ENCODE assay signal across 14 cellular contexts in the genomic region with DNA sequence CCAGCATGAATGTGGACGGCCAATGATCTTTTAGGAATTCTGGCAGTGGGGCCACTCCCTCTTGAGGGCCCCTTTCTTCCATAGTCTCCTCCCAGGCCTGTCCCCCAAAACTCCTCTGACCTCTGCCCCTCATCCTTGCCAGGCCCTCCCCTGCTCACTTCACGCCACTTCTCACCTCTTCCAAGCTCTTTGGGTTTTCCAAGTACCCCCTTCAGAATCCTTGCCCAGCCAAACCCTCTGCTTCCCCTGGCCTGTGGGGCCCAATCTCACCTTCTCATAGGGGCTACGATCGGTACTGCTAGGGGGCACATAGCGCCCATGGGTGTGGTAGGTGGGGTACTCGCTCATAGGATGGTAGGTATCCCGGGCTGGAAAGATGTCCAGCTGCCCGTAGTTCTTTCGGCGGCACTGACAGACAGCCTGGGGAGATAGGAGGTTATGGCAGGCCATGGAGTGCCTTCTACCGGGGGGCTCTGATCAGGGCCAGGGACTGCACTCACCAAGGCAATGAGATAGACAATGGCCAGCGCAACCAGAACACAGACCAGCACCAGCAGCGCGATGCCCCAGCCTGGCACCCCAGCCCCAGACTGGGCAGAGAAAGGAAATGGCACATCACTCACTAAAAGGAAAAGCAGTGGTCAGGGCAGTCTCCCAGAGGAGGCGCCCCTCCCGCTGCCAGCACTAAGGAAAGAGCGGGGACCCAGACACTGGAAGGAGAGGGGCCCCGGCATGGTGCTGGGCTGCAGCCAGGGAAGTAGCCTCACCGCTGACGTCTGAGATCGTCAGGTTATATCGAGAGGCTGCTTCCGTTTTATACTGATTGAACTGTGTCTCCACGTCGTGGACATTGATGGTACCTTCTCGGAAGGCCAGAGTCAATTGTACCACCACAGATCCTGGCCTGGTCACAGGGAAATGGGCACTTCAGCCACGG. TPM values are rescaled to one million over a fixed set of nuclear protein-coding genes. Genes with fewer than 3 reads are reported as not detected.
DNase-seq lines count a peak whose midpoint lies in the region; ATAC-seq and TF ChIP-seq lines count a peak whose summit lies in the region.
"Had no signal": no experiment of that assay in that cellular context is flagged by ENCODE, and none has a peak within 500 bp of the region (broad histone marks: within the 10 kb centered on the region; RNA-seq: fewer than 3 reads in every experiment).

No MANE protein-coding gene starts in this region.

- H3K36me3 ChIP-seq in lower lobe of right lung, result no peaks in the 10 kb centered on the region

- peaks cover 9% of the 10 kb centered on the region for H3K4me1 Mint-ChIP-seq in activated naive CD8-positive, alpha-beta T cell treated with anti-CD3 and anti-CD28 coated beads, Interleukin-2, amount 10 ng/mL, durations not matched to agents 7 days and 5 days
- peaks cover 8% of the 10 kb centered on the region for H3K4me1 Mint-ChIP-seq in activated naive CD8-positive, alpha-beta T cell treated with anti-CD3 and anti-CD28 coated beads for 36 hours
- peaks cover 7% of the 10 kb centered on the region for H3K4me1 Mint-ChIP-seq in activated naive CD8-positive, alpha-beta T cell treated with anti-CD3 and anti-CD28 coated beads, Interleukin-2, amount 50 U/mL, for 24 hours
- peaks cover 13% of the 10 kb centered on the region for H3K4me1 Mint-ChIP-seq in type B pancreatic cell (ENCODE audit: unreplicated experiment)

- ATAC-seq in activated naive CD8-positive, alpha-beta T cell treated with anti-CD3 and anti-CD28 coated beads, Interleukin-2, amount 10 ng/mL, durations not matched to agents 7 days and 5 days (ENCODE audit: low read depth), result no peak
- ATAC-seq in activated naive CD8-positive, alpha-beta T cell treated with anti-CD3 and anti-CD28 coated beads, Interleukin-2, amount 50 U/mL, for 24 hours, result peak; percentile 12
- ATAC-seq in lower lobe of right lung, result peak; percentile 10 to 27

- no peaks in the 10 kb centered on the region for H3K27me3 ChIP-seq in lower lobe of right lung (ENCODE audit: low read depth)
- H3K27me3 ChIP-seq: esophagus muscularis mucosa had no signal

- no peak overlapping the region for H3K4me3 Mint-ChIP-seq in activated naive CD8-positive, alpha-beta T cell treated with anti-CD3 and anti-CD28 coated beads, Interleukin-2, amount 10 ng/mL, durations not matched to agents 7 days and 5 days
- no peak overlapping the region for H3K4me3 Mint-ChIP-seq in activated naive CD8-positive, alpha-beta T cell treated with anti-CD3 and anti-CD28 coated beads for 36 hours
- H3K4me3 Mint-ChIP-seq in activated naive CD8-positive, alpha-beta T cell treated with anti-CD3 and anti-CD28 coated beads, Interleukin-2, amount 50 U/mL, for 24 hours, result no peak overlapping the region
- no peak overlapping the region for H3K4me3 Mint-ChIP-seq in type B pancreatic cell
- H3K4me3 Mint-ChIP-seq: HFFc6 had no signal

- H3K9me3 ChIP-seq in lower lobe of right lung, result no peaks in the 10 kb centered on the region
- H3K9me3 ChIP-seq: esophagus muscularis mucosa had no signal

- H3K4me1 ChIP-seq in lower lobe of right lung, result peaks cover 17% of the 10 kb centered on the region

- TF ChIP-seq CTCF in lower lobe of right lung (IDR thresholded peaks at IDR 0.05) (no peak), type B pancreatic cell (conservative IDR thresholded peaks at IDR 0.05) (no peak)

- peak overlapping the region; percentile 38 for H3K4me3 ChIP-seq in lower lobe of right lung
- H3K4me3 ChIP-seq: esophagus muscularis mucosa had no signal

- intact Hi-C loops in lower lobe of right lung (cut with DNase I), result no loop called here

- H3K27ac ChIP-seq in lower lobe of right lung (peak overlapping the region; percentile 68), substantia nigra (ENCODE audit: low read depth, low read length, poor library complexity, severe bottlenecking) (no peak overlapping the region)
- H3K27ac ChIP-seq: esophagus muscularis mucosa, VCaP had no signal

- H3K9me3 Mint-ChIP-seq in activated naive CD8-positive, alpha-beta T cell treated with anti-CD3 and anti-CD28 coated beads, Interleukin-2, amount 10 ng/mL, durations not matched to agents 7 days and 5 days, result no peaks in the 10 kb centered on the region
- H3K9me3 Mint-ChIP-seq in activated naive CD8-positive, alpha-beta T cell treated with anti-CD3 and anti-CD28 coated beads for 36 hours, result no peaks in the 10 kb centered on the region
- H3K9me3 Mint-ChIP-seq in activated naive CD8-positive, alpha-beta T cell treated with anti-CD3 and anti-CD28 coated beads, Interleukin-2, amount 50 U/mL, for 24 hours, result no peaks in the 10 kb centered on the region
- no peaks in the 10 kb centered on the region for H3K9me3 Mint-ChIP-seq in type B pancreatic cell
- H3K9me3 Mint-ChIP-seq: HFFc6 had no signal

- H3K27ac Mint-ChIP-seq in activated naive CD8-positive, alpha-beta T cell treated with anti-CD3 and anti-CD28 coated beads, Interleukin-2, amount 10 ng/mL, durations not matched to agents 7 days and 5 days, result peak overlapping the region; percentile 3
- no peak overlapping the region for H3K27ac Mint-ChIP-seq in activated naive CD8-positive, alpha-beta T cell treated with anti-CD3 and anti-CD28 coated beads for 36 hours
- H3K27ac Mint-ChIP-seq in activated naive CD8-positive, alpha-beta T cell treated with anti-CD3 and anti-CD28 coated beads, Interleukin-2, amount 50 U/mL, for 24 hours, result no peak overlapping the region
- H3K27ac Mint-ChIP-seq in type B pancreatic cell, result peak overlapping the region; percentile 86

- peaks cover 9% of the 10 kb centered on the region for H3K36me3 Mint-ChIP-seq in activated naive CD8-positive, alpha-beta T cell treated with anti-CD3 and anti-CD28 coated beads, Interleukin-2, amount 10 ng/mL, durations not matched to agents 7 days and 5 days
- H3K36me3 Mint-ChIP-seq in activated naive CD8-positive, alpha-beta T cell treated with anti-CD3 and anti-CD28 coated beads for 36 hours, result peaks cover 3% of the 10 kb centered on the region
- peaks cover 2% of the 10 kb centered on the region for H3K36me3 Mint-ChIP-seq in activated naive CD8-positive, alpha-beta T cell treated with anti-CD3 and anti-CD28 coated beads, Interleukin-2, amount 50 U/mL, for 24 hours (ENCODE audit: low read depth)
- no peaks in the 10 kb centered on the region for H3K36me3 Mint-ChIP-seq in type B pancreatic cell

- no peak for DNase-seq in activated naive CD8-positive, alpha-beta T cell treated with anti-CD3 and anti-CD28 coated beads, Interleukin-2, amount 10 ng/mL, durations not matched to agents 7 days and 5 days
- no peak for DNase-seq in activated naive CD8-positive, alpha-beta T cell treated with anti-CD3 and anti-CD28 coated beads for 36 hours
- no peak for DNase-seq in activated naive CD8-positive, alpha-beta T cell treated with anti-CD3 and anti-CD28 coated beads, Interleukin-2, amount 50 U/mL, for 24 hours
- DNase-seq in lower lobe of right lung, result peak; percentile 53
- no peak for DNase-seq in type B pancreatic cell (ENCODE audit: extremely low spot score, unreplicated experiment)
- no peak for DNase-seq in substantia nigra (lab: John Stamatoyannopoulos, UW)
- DNase-seq in activated CD4-positive, alpha-beta T cell treated with anti-CD3 and anti-CD28 coated beads, Interleukin-2, amount 50 U/mL, for 1 hour, result no peak
- no peak for DNase-seq in stimulated activated CD4-positive, alpha-beta T cell treated with anti-CD3 and anti-CD28 coated beads, Interleukin-4, amount 100 ng/mL, for 1 hour
- DNase-seq: HFFc6, NCI-H82, occipital lobe, SHP77 treated with DMSO at 0.1 percent for 48 hours had no signal

- POLR2A ChIA-PET in activated naive CD8-positive, alpha-beta T cell treated with anti-CD3 and anti-CD28 coated beads, Interleukin-2, amount 10 ng/mL, durations not matched to agents 7 days and 5 days (lab: Charles Lee), result no interaction called here

- H3K27me3 Mint-ChIP-seq in activated naive CD8-positive, alpha-beta T cell treated with anti-CD3 and anti-CD28 coated beads, Interleukin-2, amount 10 ng/mL, durations not matched to agents 7 days and 5 days, result no peaks in the 10 kb centered on the region
- H3K27me3 Mint-ChIP-seq in activated naive CD8-positive, alpha-beta T cell treated with anti-CD3 and anti-CD28 coated beads for 36 hours, result no peaks in the 10 kb centered on the region
- no peaks in the 10 kb centered on the region for H3K27me3 Mint-ChIP-seq in activated naive CD8-positive, alpha-beta T cell treated with anti-CD3 and anti-CD28 coated beads, Interleukin-2, amount 50 U/mL, for 24 hours
- H3K27me3 Mint-ChIP-seq in type B pancreatic cell, result no peaks in the 10 kb centered on the region

RNA-seq across cellular contexts. Expression of gene TRIM46, which starts 13.6 kb away (rescaled TPM):
- total RNA-seq in activated naive CD8-positive, alpha-beta T cell treated with anti-CD3 and anti-CD28 coated beads, Interleukin-2, amount 10 ng/mL, durations not matched to agents 7 days and 5 days, result 10 to 100 TPM; 12.4 to 13.4 TPM
- total RNA-seq in activated naive CD8-positive, alpha-beta T cell treated with anti-CD3 and anti-CD28 coated beads for 36 hours, result 1 to 10 TPM; 4.6 to 4.9 TPM
- 0.35 TPM for total RNA-seq in lower lobe of right lung
- 2.0 and 8.1 TPM in 2 replicates for total RNA-seq in type B pancreatic cell (ENCODE audit: low replicate concordance)

RNA-seq across cellular contexts. Expression of gene KRTCAP2, which starts 14.1 kb away (rescaled TPM):
- total RNA-seq in activated naive CD8-positive, alpha-beta T cell treated with anti-CD3 and anti-CD28 coated beads, Interleukin-2, amount 10 ng/mL, durations not matched to agents 7 days and 5 days, result 100 to 1,000 TPM; 146 to 170 TPM
- 100 to 1,000 TPM; 135 to 145 TPM for total RNA-seq in activated naive CD8-positive, alpha-beta T cell treated with anti-CD3 and anti-CD28 coated beads for 36 hours
- total RNA-seq in lower lobe of right lung, result 173 TPM
- 173 and 179 TPM in 2 replicates for total RNA-seq in type B pancreatic cell (ENCODE audit: low replicate concordance)

RNA-seq across cellular contexts. Expression of gene THBS3, which starts 20.5 kb away (rescaled TPM):
- 10 to 100 TPM; 25.1 to 26.3 TPM for total RNA-seq in activated naive CD8-positive, alpha-beta T cell treated with anti-CD3 and anti-CD28 coated beads, Interleukin-2, amount 10 ng/mL, durations not matched to agents 7 days and 5 days
- total RNA-seq in activated naive CD8-positive, alpha-beta T cell treated with anti-CD3 and anti-CD28 coated beads for 36 hours, result 1 to 10 TPM; 7.4 to 9.3 TPM
- total RNA-seq in lower lobe of right lung (24.4 TPM), type B pancreatic cell (ENCODE audit: low replicate concordance) (23.2 and 28.0 TPM in 2 replicates)

RNA-seq across cellular contexts. Expression of gene MTX1, which starts 21.3 kb away (rescaled TPM):
- total RNA-seq in activated naive CD8-positive, alpha-beta T cell treated with anti-CD3 and anti-CD28 coated beads, Interleukin-2, amount 10 ng/mL, durations not matched to agents 7 days and 5 days, result 10 to 100 TPM; 31.5 to 31.7 TPM
- 10 to 100 TPM; 68.0 to 72.5 TPM for total RNA-seq in activated naive CD8-positive, alpha-beta T cell treated with anti-CD3 and anti-CD28 coated beads for 36 hours
- 27.9 TPM for total RNA-seq in lower lobe of right lung
- 34.0 and 44.2 TPM in 2 replicates for total RNA-seq in type B pancreatic cell (ENCODE audit: low replicate concordance)

RNA-seq across cellular contexts. Expression of gene DPM3, which starts 46.9 kb away (rescaled TPM):
- total RNA-seq in activated naive CD8-positive, alpha-beta T cell treated with anti-CD3 and anti-CD28 coated beads, Interleukin-2, amount 10 ng/mL, durations not matched to agents 7 days and 5 days, result 10 to 100 TPM; 60.0 to 71.1 TPM
- total RNA-seq in activated naive CD8-positive, alpha-beta T cell treated with anti-CD3 and anti-CD28 coated beads for 36 hours, result 10 to 100 TPM; 26.8 to 29.2 TPM
- total RNA-seq in lower lobe of right lung (62.3 TPM), type B pancreatic cell (ENCODE audit: low replicate concordance) (73.9 and 75.3 TPM in 2 replicates)

Comparison
In these comparisons a context has a peak if more than half of its experiments do, and no peak if none do; other contexts are left out.
1. H3K27ac Mint-ChIP-seq: peak in activated naive CD8-positive, alpha-beta T cell treated with anti-CD3 and anti-CD28 coated beads, Interleukin-2, amount 10 ng/mL, durations not matched to agents 7 days and 5 days (single experiment) and type B pancreatic cell (single experiment); none in activated naive CD8-positive, alpha-beta T cell treated with anti-CD3 and anti-CD28 coated beads for 36 hours (single experiment) and activated naive CD8-positive, alpha-beta T cell treated with anti-CD3 and anti-CD28 coated beads, Interleukin-2, amount 50 U/mL, for 24 hours (single experiment).